In the genomic region with DNA sequence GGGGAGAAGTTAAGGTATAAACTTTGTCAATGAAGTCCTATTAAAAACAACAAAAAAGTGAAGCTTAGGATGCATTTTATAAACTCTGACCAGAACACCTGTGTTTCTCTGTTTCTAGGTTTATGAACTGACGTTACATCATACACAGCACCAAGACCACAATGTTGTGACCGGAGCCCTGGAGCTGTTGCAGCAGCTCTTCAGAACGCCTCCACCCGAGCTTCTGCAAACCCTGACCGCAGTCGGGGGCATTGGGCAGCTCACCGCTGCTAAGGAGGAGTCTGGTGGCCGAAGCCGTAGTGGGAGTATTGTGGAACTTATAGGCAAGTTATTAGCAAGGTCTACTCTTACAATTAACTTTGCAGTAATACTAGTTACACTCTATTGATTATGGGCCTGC, we compare ENCODE assay signal across 23 cellular contexts. TPM values are rescaled to one million over a fixed set of nuclear protein-coding genes. Genes with fewer than 3 reads are reported as not detected.
"Had no signal": no experiment of that assay in that cellular context is flagged by ENCODE, and none has a peak within 500 bp of the region (broad histone marks: within the 10 kb centered on the region; RNA-seq: fewer than 3 reads in every experiment).

No MANE protein-coding gene starts in this region.

- H3K9me3 ChIP-seq: prostate gland, thoracic aorta had no signal

- ATAC-seq: foreskin keratinocyte; naive thymus-derived CD4-positive, alpha-beta T cell; stimulated activated naive CD8-positive, alpha-beta T cell treated with anti-CD3 and anti-CD28 coated beads, Interleukin-15, amount 100 ng/mL, for 72 hours had no signal

- H3K9ac ChIP-seq: neural progenitor cell had no signal

- H3K27ac ChIP-seq: foreskin keratinocyte, neural progenitor cell, thoracic aorta, WERI-Rb-1 had no signal

- H3K4me1 ChIP-seq: foreskin keratinocyte, neural progenitor cell had no signal

- H3K27me3 ChIP-seq: foreskin keratinocyte, neural progenitor cell had no signal

- H3K4me3 ChIP-seq: neural progenitor cell, prostate gland, skin epidermis, thoracic aorta had no signal

- DNase-seq: activated CD4-positive, alpha-beta T cell treated with anti-CD3 and anti-CD28 coated beads, Interleukin-2, amount 50 U/mL, for 4 hours; activated gamma-delta T cell; dermis blood vessel endothelial cell; effector memory CD4-positive, alpha-beta T cell; foreskin keratinocyte; glutamatergic neuron; naive thymus-derived CD4-positive, alpha-beta T cell; right cardiac atrium; stimulated activated CD4-positive, alpha-beta T cell treated with anti-CD3 and anti-CD28 coated beads, Interleukin-15, amount 100 ng/mL, for 24 hours; stimulated activated CD4-positive, alpha-beta T cell treated with anti-CD3 and anti-CD28 coated beads, Interleukin-2, amount 100 ng/mL, for 48 hours; stimulated activated naive CD8-positive, alpha-beta T cell treated with anti-CD3 and anti-CD28 coated beads, Interleukin-15, amount 100 ng/mL, for 72 hours; T1000; WERI-Rb-1 had no signal

RNA-seq across cellular contexts. Expression of gene HTT-AS, which starts 46.8 kb away (rescaled TPM):
- total RNA-seq: activated CD8-positive, alpha-beta memory T cell treated with anti-CD3 and anti-CD28 coated beads for 36 hours; bronchial epithelial cell; dermis blood vessel endothelial cell; foreskin keratinocyte; mononuclear cell; naive thymus-derived CD4-positive, alpha-beta T cell; osteoblast; prostate gland; right cardiac atrium; T-helper 1 cell treated with Interleukin-12 subunit alpha and Interleukin-12 subunit beta and Interleukin-4 antibody, amounts not matched to agents 30 ng/mL and 1 ng/mL, for 36 hours; thoracic aorta; ureter had no signal
